Comparison of ENCODE assay signal across 16 cellular contexts in genomic region chr16:5709889-5710288, GRCh38.
DNase-seq lines count a peak whose midpoint lies in the region; ATAC-seq, FAIRE-seq and TF ChIP-seq lines count a peak whose summit lies in the region.
"Had no signal": no experiment of that assay in that cellular context is flagged by ENCODE, and none has a peak within 500 bp of the region (broad histone marks: within the 10 kb centered on the region; RNA-seq: fewer than 3 reads in every experiment).

No MANE protein-coding gene starts in this region.

- peak; percentile 43; the same call in 1 of the 3 replicates for ATAC-seq in GM23338
- no peak for ATAC-seq in GM12878
- ATAC-seq in GM19463 (IDR thresholded peaks at IDR 0.05; ENCODE audit: unreplicated experiment), result no peak
- ATAC-seq: foreskin keratinocyte, Panc1 had no signal

- H3K36me3 Mint-ChIP-seq in GM23338 (ENCODE audit: low read depth), result no peaks in the 10 kb centered on the region
- H3K36me3 Mint-ChIP-seq in activated CD4-positive, alpha-beta memory T cell treated with anti-CD3 and anti-CD28 coated beads, Interleukin-2, amount 10 ng/mL, durations not matched to agents 7 days and 5 days (ENCODE audit: low read depth), result no peaks in the 10 kb centered on the region
- H3K36me3 Mint-ChIP-seq: activated CD4-positive, alpha-beta memory T cell treated with anti-CD3 and anti-CD28 coated beads for 36 hours; immature natural killer cell had no signal

- WGBS in GM12878 (ENCODE audit: insufficient coverage, insufficient replicate concordance, low lambda C conversion rate, missing lambda C conversion rate), result 51% methylated on average over 6 of the region's 6 CpGs

- BruUV-seq in GM12878 (replicated peaks; lab: Mats Ljungman, UMichigan), result no TSS peak

- H3K9me2 ChIP-seq in GM23338 (ENCODE audit: insufficient read depth), result no peaks in the 10 kb centered on the region

- TF ChIP-seq POLR2A in GM12878 (IDR thresholded peaks at IDR 0.05; ENCODE audit: low read depth, low read length), result no peak

- no peak for TF ChIP-seq EP300 in GM12878 (IDR thresholded peaks at IDR 0.05; ENCODE audit: borderline replicate concordance in 1 of 2, control insufficient read depth in 1 of 2, low read depth in 2 of 2, low read length in 2 of 2)

- no peak for TF ChIP-seq RAD21 in GM12878 (IDR thresholded peaks at IDR 0.05; ENCODE audit: insufficient read depth, low read depth, low read length)

- H3K79me2 ChIP-seq in GM23338 (replicated peaks; ENCODE audit: insufficient read depth) (no peaks in the 10 kb centered on the region), GM12878 (ENCODE audit: control insufficient read depth, insufficient read depth, low read length) (no peaks in the 10 kb centered on the region)

- H3K27ac Mint-ChIP-seq in GM23338, result no peak overlapping the region
- no peak overlapping the region for H3K27ac Mint-ChIP-seq in activated CD4-positive, alpha-beta memory T cell treated with anti-CD3 and anti-CD28 coated beads, Interleukin-2, amount 10 ng/mL, durations not matched to agents 7 days and 5 days
- H3K27ac Mint-ChIP-seq: activated CD4-positive, alpha-beta memory T cell treated with anti-CD3 and anti-CD28 coated beads for 36 hours had no signal

- CTCF ChIA-PET in GM12878 (lab: Yijun Ruan, JAX), result no interaction called here
- CTCF ChIA-PET in activated CD4-positive, alpha-beta memory T cell treated with anti-CD3 and anti-CD28 coated beads, Interleukin-2, amount 10 ng/mL, durations not matched to agents 7 days and 5 days (lab: Charles Lee), result no interaction called here

- H3K4me1 ChIP-seq in GM23338 (ENCODE audit: insufficient read depth) (no peaks in the 10 kb centered on the region), GM12878 (ENCODE audit: control insufficient read depth, insufficient read depth, low read length) (no peaks in the 10 kb centered on the region)
- H3K4me1 ChIP-seq: foreskin keratinocyte had no signal

- no peak overlapping the region for H3K4me3 ChIP-seq in GM23338
- no peak overlapping the region for H3K4me3 ChIP-seq in MG63
- no peak overlapping the region for H3K4me3 ChIP-seq in GM12878

- DNase-seq in GM23338 (ENCODE audit: low spot score) (peak; percentile 54), MG63 (peak; percentile 16), GM12878 (ENCODE audit: low read depth, low spot score) (no peak), mucosa of gallbladder (ENCODE audit: low spot score) (peak; percentile 24), midbrain (lab: John Stamatoyannopoulos, UW) (no peak)
- DNase-seq in activated CD4-positive, alpha-beta memory T cell treated with anti-CD3 and anti-CD28 coated beads, Interleukin-2, amount 10 ng/mL, durations not matched to agents 7 days and 5 days, result no peak
- no peak for DNase-seq in NK-92 treated with Interleukin-12 subunit alpha and Interleukin-12 subunit beta, amount 100 ng/mL, for 24 hours (lab: John Stamatoyannopoulos, UW)
- DNase-seq: activated CD4-positive, alpha-beta memory T cell treated with anti-CD3 and anti-CD28 coated beads for 36 hours; effector CD8-positive, alpha-beta T cell; foreskin keratinocyte; immature natural killer cell; NCI-H1092 treated with DMSO at 0.1 percent for 48 hours; posterior cingulate gyrus; stimulated activated CD4-positive, alpha-beta T cell treated with anti-CD3 and anti-CD28 coated beads, Interleukin-12 subunit alpha, Interleukin-12 subunit beta, amount 100 ng/mL, for 4 hours had no signal

- no peak for TF ChIP-seq CTCF in GM23338 (conservative IDR thresholded peaks at IDR 0.05; ENCODE audit: low read depth in 2 of 2)
- TF ChIP-seq CTCF in GM12878 (IDR thresholded peaks at IDR 0.05 in 2 of 3, conservative IDR thresholded peaks at IDR 0.05 in 1 of 3; ENCODE audit: control insufficient read depth in 2 of 3, extremely low read depth in 1 of 3, insufficient read depth in 1 of 3, low read depth in 3 of 3, low read length in 3 of 3), result no peak

- H3K4me3 Mint-ChIP-seq in GM23338, result no peak overlapping the region
- H3K4me3 Mint-ChIP-seq in activated CD4-positive, alpha-beta memory T cell treated with anti-CD3 and anti-CD28 coated beads, Interleukin-2, amount 10 ng/mL, durations not matched to agents 7 days and 5 days, result no peak overlapping the region
- H3K4me3 Mint-ChIP-seq: activated CD4-positive, alpha-beta memory T cell treated with anti-CD3 and anti-CD28 coated beads for 36 hours; immature natural killer cell had no signal

- in situ Hi-C loops in GM12878 (cut with MboI), result no loop called here

- H3K9me3 Mint-ChIP-seq in GM23338, result no peaks in the 10 kb centered on the region
- H3K9me3 Mint-ChIP-seq in activated CD4-positive, alpha-beta memory T cell treated with anti-CD3 and anti-CD28 coated beads, Interleukin-2, amount 10 ng/mL, durations not matched to agents 7 days and 5 days, result peaks cover 30% of the 10 kb centered on the region

- H3K27me3 ChIP-seq in GM23338 (ENCODE audit: insufficient read depth) (no peaks in the 10 kb centered on the region), MG63 (no peaks in the 10 kb centered on the region), GM12878 (replicated peaks in 1 of 2; ENCODE audit: control insufficient read depth in 2 of 2, insufficient read depth in 2 of 2, low read length in 1 of 2) (no peaks in the 10 kb centered on the region)
- H3K27me3 ChIP-seq: foreskin keratinocyte had no signal

- H4K20me1 ChIP-seq in GM23338 (replicated peaks; ENCODE audit: insufficient read depth) (no peaks in the 10 kb centered on the region), GM12878 (ENCODE audit: control insufficient read depth, insufficient read depth) (no peaks in the 10 kb centered on the region)

- H3K9me3 ChIP-seq in MG63 (no peaks in the 10 kb centered on the region; the same call in 1 of the 2 replicates), GM12878 (replicated peaks; ENCODE audit: control insufficient read depth, insufficient read depth, low read length) (no peaks in the 10 kb centered on the region; the same call in 2 of the 3 replicates)

- H3K36me3 ChIP-seq in GM23338 (ENCODE audit: insufficient read depth) (no peaks in the 10 kb centered on the region), MG63 (no peaks in the 10 kb centered on the region), GM12878 (ENCODE audit: control insufficient read depth in 2 of 2, insufficient read depth in 2 of 2, low read length in 1 of 2) (no peaks in the 10 kb centered on the region)

- no peak overlapping the region for H3K9ac ChIP-seq in GM12878 (ENCODE audit: control insufficient read depth, insufficient read depth, low read length)

- RAD21 ChIA-PET in GM12878 (lab: Charles Lee; ENCODE audit: unreplicated experiment), result no interaction called here

- no peak overlapping the region for H3K27ac ChIP-seq in GM23338 (ENCODE audit: low read depth)
- H3K27ac ChIP-seq in GM12878 (ENCODE audit: control insufficient read depth, insufficient read depth), result no peak overlapping the region
- H3K27ac ChIP-seq: foreskin keratinocyte had no signal

- no peaks in the 10 kb centered on the region for H3K4me1 Mint-ChIP-seq in GM23338
- no peaks in the 10 kb centered on the region for H3K4me1 Mint-ChIP-seq in activated CD4-positive, alpha-beta memory T cell treated with anti-CD3 and anti-CD28 coated beads, Interleukin-2, amount 10 ng/mL, durations not matched to agents 7 days and 5 days
- H3K4me1 Mint-ChIP-seq: immature natural killer cell had no signal

- H2AFZ ChIP-seq in GM23338 (no peak overlapping the region), GM12878 (ENCODE audit: control insufficient read depth, low read depth, low read length) (no peak overlapping the region)

- H3K4me2 ChIP-seq in GM23338 (no peak overlapping the region), GM12878 (ENCODE audit: control insufficient read depth, insufficient read depth) (no peak overlapping the region)

- no peaks in the 10 kb centered on the region for H3F3A ChIP-seq in GM23338 (replicated peaks; ENCODE audit: low read depth)

- intact Hi-C loops in GM12878 (cut with micrococcal nuclease; ENCODE audit: unreplicated experiment), result no loop called here

- POLR2A ChIA-PET in GM12878 (lab: Charles Lee), result no interaction called here
- POLR2A ChIA-PET in activated CD4-positive, alpha-beta memory T cell treated with anti-CD3 and anti-CD28 coated beads, Interleukin-2, amount 10 ng/mL, durations not matched to agents 7 days and 5 days (lab: Charles Lee), result no interaction called here

- no peak for FAIRE-seq in GM12878 (lab: Jason Lieb, UNC)

- SMC1A ChIA-PET in GM12878 (lab: Charles Lee; ENCODE audit: uncharacterized antibody, unreplicated experiment), result interaction anchor here (0.6 kb wide), 1 partner anchor 257 kb away, joined by 3 read pairs; no protein-coding TSS in a partner anchor

- H3K27me3 Mint-ChIP-seq in GM23338 (ENCODE audit: insufficient read depth, low read depth, poor library complexity), result peaks cover 3% of the 10 kb centered on the region
- no peaks in the 10 kb centered on the region for H3K27me3 Mint-ChIP-seq in activated CD4-positive, alpha-beta memory T cell treated with anti-CD3 and anti-CD28 coated beads, Interleukin-2, amount 10 ng/mL, durations not matched to agents 7 days and 5 days
- H3K27me3 Mint-ChIP-seq: activated CD4-positive, alpha-beta memory T cell treated with anti-CD3 and anti-CD28 coated beads for 36 hours had no signal

TF ChIP-seq in GM12878, 131 proteins besides CTCF, POLR2A, EP300 and RAD21:
- TF ChIP-seq, protein P1, sequence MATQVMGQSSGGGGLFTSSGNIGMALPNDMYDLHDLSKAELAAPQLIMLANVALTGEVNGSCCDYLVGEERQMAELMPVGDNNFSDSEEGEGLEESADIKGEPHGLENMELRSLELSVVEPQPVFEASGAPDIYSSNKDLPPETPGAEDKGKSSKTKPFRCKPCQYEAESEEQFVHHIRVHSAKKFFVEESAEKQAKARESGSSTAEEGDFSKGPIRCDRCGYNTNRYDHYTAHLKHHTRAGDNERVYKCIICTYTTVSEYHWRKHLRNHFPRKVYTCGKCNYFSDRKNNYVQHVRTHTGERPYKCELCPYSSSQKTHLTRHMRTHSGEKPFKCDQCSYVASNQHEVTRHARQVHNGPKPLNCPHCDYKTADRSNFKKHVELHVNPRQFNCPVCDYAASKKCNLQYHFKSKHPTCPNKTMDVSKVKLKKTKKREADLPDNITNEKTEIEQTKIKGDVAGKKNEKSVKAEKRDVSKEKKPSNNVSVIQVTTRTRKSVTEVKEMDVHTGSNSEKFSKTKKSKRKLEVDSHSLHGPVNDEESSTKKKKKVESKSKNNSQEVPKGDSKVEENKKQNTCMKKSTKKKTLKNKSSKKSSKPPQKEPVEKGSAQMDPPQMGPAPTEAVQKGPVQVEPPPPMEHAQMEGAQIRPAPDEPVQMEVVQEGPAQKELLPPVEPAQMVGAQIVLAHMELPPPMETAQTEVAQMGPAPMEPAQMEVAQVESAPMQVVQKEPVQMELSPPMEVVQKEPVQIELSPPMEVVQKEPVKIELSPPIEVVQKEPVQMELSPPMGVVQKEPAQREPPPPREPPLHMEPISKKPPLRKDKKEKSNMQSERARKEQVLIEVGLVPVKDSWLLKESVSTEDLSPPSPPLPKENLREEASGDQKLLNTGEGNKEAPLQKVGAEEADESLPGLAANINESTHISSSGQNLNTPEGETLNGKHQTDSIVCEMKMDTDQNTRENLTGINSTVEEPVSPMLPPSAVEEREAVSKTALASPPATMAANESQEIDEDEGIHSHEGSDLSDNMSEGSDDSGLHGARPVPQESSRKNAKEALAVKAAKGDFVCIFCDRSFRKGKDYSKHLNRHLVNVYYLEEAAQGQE (IDR thresholded peaks at IDR 0.05; ENCODE audit: low read depth, low read length), result peak; percentile 71; the same call in 1 of the 2 replicates
- TF ChIP-seq SREBF1 (IDR thresholded peaks at IDR 0.05; ENCODE audit: low read length), result no peak

Comparison
In these comparisons a context has a peak if more than half of its experiments do, and no peak if none do; other contexts are left out.
1. DNase-seq: peak in GM23338 (single experiment), MG63 (single experiment) and mucosa of gallbladder (single experiment); none in GM12878 (single experiment), midbrain (single experiment), activated CD4-positive, alpha-beta memory T cell treated with anti-CD3 and anti-CD28 coated beads, Interleukin-2, amount 10 ng/mL, durations not matched to agents 7 days and 5 days (single experiment) and NK-92 treated with Interleukin-12 subunit alpha and Interleukin-12 subunit beta, amount 100 ng/mL, for 24 hours (single experiment).